In genomic region chr20:8147476-8147875, GRCh38 we compare ENCODE assay signal across 24 cellular contexts.
"Had no signal": no experiment of that assay in that cellular context is flagged by ENCODE, and none has a peak within 500 bp of the region (broad histone marks: within the 10 kb centered on the region; RNA-seq: fewer than 3 reads in every experiment).

No MANE protein-coding gene starts in this region.

- H3K36me3 Mint-ChIP-seq: activated CD4-positive, alpha-beta memory T cell treated with anti-CD3 and anti-CD28 coated beads for 36 hours; activated naive CD4-positive, alpha-beta T cell treated with anti-CD3 and anti-CD28 coated beads, Interleukin-2, amount 10 ng/mL, durations not matched to agents 7 days and 5 days; activated naive CD8-positive, alpha-beta T cell treated with anti-CD3 and anti-CD28 coated beads for 36 hours; T-cell had no signal

- H3K4me1 Mint-ChIP-seq: activated B cell treated with CpG ODN at 0.5 μM for 24 hours had no signal

- H3K9ac ChIP-seq: KMS-11 had no signal

- H3K27ac ChIP-seq: KMS-11 had no signal

- H3K9me3 Mint-ChIP-seq: activated B cell treated with CpG ODN at 0.5 μM for 24 hours; activated CD4-positive, alpha-beta memory T cell treated with anti-CD3 and anti-CD28 coated beads for 36 hours; activated CD4-positive, alpha-beta T cell treated with anti-CD3 and anti-CD28 coated beads, Interleukin-2, amount 10 ng/mL, durations not matched to agents 24 days and 14 days; activated naive CD4-positive, alpha-beta T cell treated with anti-CD3 and anti-CD28 coated beads, Interleukin-2, amount 10 ng/mL, durations not matched to agents 7 days and 5 days; activated naive CD8-positive, alpha-beta T cell treated with anti-CD3 and anti-CD28 coated beads for 36 hours; activated T-helper 2 cell treated with anti-CD3 and anti-CD28 coated beads, Interferon-gamma antibody, Interleukin-2, Interleukin-4, amounts not matched to agents 10 μg/mL and 5 μg/mL and 100 μg/mL, durations not matched to agents 14 hours and 24 hours and 36 hours; T-cell had no signal

- DNase-seq: activated B cell treated with CpG ODN at 0.5 μM for 24 hours; activated CD4-positive, alpha-beta memory T cell treated with anti-CD3 and anti-CD28 coated beads for 36 hours; activated CD4-positive, alpha-beta T cell treated with anti-CD3 and anti-CD28 coated beads for 1 hour; activated CD4-positive, alpha-beta T cell treated with anti-CD3 and anti-CD28 coated beads, Interleukin-2, amount 10 ng/mL, durations not matched to agents 24 days and 14 days; activated gamma-delta T cell treated with Interleukin-2 at 50 U/mL for 16 hours; activated naive CD4-positive, alpha-beta T cell treated with anti-CD3 and anti-CD28 coated beads, Interleukin-2, amount 10 ng/mL, durations not matched to agents 7 days and 5 days; activated naive CD8-positive, alpha-beta T cell treated with anti-CD3 and anti-CD28 coated beads for 36 hours; activated T-cell treated with anti-CD3 and anti-CD28 coated beads for 4 hours; activated T-cell treated with anti-CD3 and anti-CD28 coated beads, Interleukin-2, amount 50 U/mL, for 48 hours; caudate nucleus; NCI-H1092; NCI-H1417; NCI-H1930; NCI-H2171 treated with DMSO at 0.1 percent for 48 hours; NCI-H226; NCI-H510A; NCI-H526 treated with DMSO at 0.1 percent for 48 hours; NCI-H82; SIG-M5; T-cell; T-helper 2 cell; T1000 had no signal

- H3K27me3 Mint-ChIP-seq: activated CD4-positive, alpha-beta memory T cell treated with anti-CD3 and anti-CD28 coated beads for 36 hours; activated naive CD4-positive, alpha-beta T cell treated with anti-CD3 and anti-CD28 coated beads, Interleukin-2, amount 10 ng/mL, durations not matched to agents 7 days and 5 days; activated naive CD8-positive, alpha-beta T cell treated with anti-CD3 and anti-CD28 coated beads for 36 hours; T-cell had no signal

- H3K27ac Mint-ChIP-seq: activated B cell treated with CpG ODN at 0.5 μM for 24 hours; activated CD4-positive, alpha-beta memory T cell treated with anti-CD3 and anti-CD28 coated beads for 36 hours; activated CD4-positive, alpha-beta T cell treated with anti-CD3 and anti-CD28 coated beads, Interleukin-2, amount 10 ng/mL, durations not matched to agents 24 days and 14 days; activated naive CD4-positive, alpha-beta T cell treated with anti-CD3 and anti-CD28 coated beads, Interleukin-2, amount 10 ng/mL, durations not matched to agents 7 days and 5 days; activated naive CD8-positive, alpha-beta T cell treated with anti-CD3 and anti-CD28 coated beads for 36 hours; activated T-helper 2 cell treated with anti-CD3 and anti-CD28 coated beads, Interferon-gamma antibody, Interleukin-2, Interleukin-4, amounts not matched to agents 10 μg/mL and 5 μg/mL and 100 μg/mL, durations not matched to agents 14 hours and 24 hours and 36 hours; T-cell had no signal

- H3K4me3 Mint-ChIP-seq: activated B cell treated with CpG ODN at 0.5 μM for 24 hours; activated CD4-positive, alpha-beta memory T cell treated with anti-CD3 and anti-CD28 coated beads for 36 hours; activated CD4-positive, alpha-beta T cell treated with anti-CD3 and anti-CD28 coated beads, Interleukin-2, amount 10 ng/mL, durations not matched to agents 24 days and 14 days; activated naive CD4-positive, alpha-beta T cell treated with anti-CD3 and anti-CD28 coated beads, Interleukin-2, amount 10 ng/mL, durations not matched to agents 7 days and 5 days; activated naive CD8-positive, alpha-beta T cell treated with anti-CD3 and anti-CD28 coated beads for 36 hours; T-cell had no signal

- ATAC-seq: T-cell had no signal

- H3K4me2 ChIP-seq: KMS-11 had no signal
